8 cellular contexts compared by ENCODE assay signal in genomic region chr18:48951448-48952286, GRCh38. TPM values are rescaled to one million over a fixed set of nuclear protein-coding genes. Genes with fewer than 3 reads are reported as not detected.
A peak's percentile ranks its signal among the peaks of the same experiment; 100 is the strongest.
DNase-seq lines count a peak whose midpoint lies in the region; ATAC-seq and TF ChIP-seq lines count a peak whose summit lies in the region.

No MANE protein-coding gene starts in this region.

- peaks cover 0 to 10% (median under 1%) of the 10 kb centered on the region in 9 donors for H3K36me3 ChIP-seq in heart left ventricle
- no peaks in the 10 kb centered on the region for H3K36me3 ChIP-seq in uterus

- ATAC-seq in HG02588 (IDR thresholded peaks at IDR 0.05; ENCODE audit: unreplicated experiment) (peak; percentile 36), heart left ventricle (peak; percentile 74 to 85 (median 77))

- H3K27me3 ChIP-seq in heart left ventricle: peaks cover 0 to 6% (median 0%) of the 10 kb centered on the region in 9 donors
- H3K27me3 ChIP-seq in uterus: no peaks in the 10 kb centered on the region

- H3K9me3 ChIP-seq in heart left ventricle (no peaks in the 10 kb centered on the region), uterus (no peaks in the 10 kb centered on the region)

- TF ChIP-seq POLR2A in heart left ventricle (IDR thresholded peaks at IDR 0.05) (peak in 1 of 2 donors; percentile 87), uterus (IDR thresholded peaks at IDR 0.05) (peak; percentile 63 to 86)

- 0% methylated on average over 56 to 101 of the region's 106 CpGs for WGBS in adipose tissue, 3 donors
- 0 to 1% (median 0%) methylated on average over 51 to 102 of the region's 106 CpGs for WGBS in heart left ventricle, 4 donors

- H3K4me3 ChIP-seq in GM12865 (ENCODE audit: low read depth, low read length) (peak overlapping the region; percentile 91), heart left ventricle (peak overlapping the region; percentile 72 to 98 (median 90)), uterus (peak overlapping the region; percentile 71 to 76)

- DNase-seq in GM12865 (ENCODE audit: low read depth) (peak; percentile 95), NCI-H1105 (lab: John Stamatoyannopoulos, UW) (peak; percentile 82), SW 1271 (lab: John Stamatoyannopoulos, UW) (peak; percentile 32 to 65), heart left ventricle (peak; percentile 91 to 95 (median 91)), posterior cingulate gyrus (peak; percentile 63 to 97 (median 81)), uterus (peak; percentile 86 to 89)

- H3K27ac ChIP-seq in adipose tissue (ENCODE audit: low read depth, low read length) (peak overlapping the region; percentile 81), heart left ventricle (peak overlapping the region; percentile 95 to 100 (median 98)), uterus (peak overlapping the region; percentile 99 to 100)

- TF ChIP-seq CTCF in GM12865 (IDR thresholded peaks at IDR 0.05; ENCODE audit: insufficient read depth, low read depth, low read length, missing control alignments): peak; percentile 20
- TF ChIP-seq CTCF in heart left ventricle (IDR thresholded peaks at IDR 0.05): peak in 6 of 12 donors; percentile 14 to 54 (median 32)
- peak in 2 of 4 experiments; percentile 48 to 51 for TF ChIP-seq CTCF in uterus (IDR thresholded peaks at IDR 0.05)

- intact Hi-C loops in heart left ventricle (cut with DNase I) (loop anchor here in 8 of 10 donors (1.0 to 10.0 kb wide), 11 partner anchors 23 to 274 kb away; no protein-coding TSS in a partner anchor), posterior cingulate gyrus (cut with DNase I) (loop anchor here (1.0 to 10.0 kb wide), 4 partner anchors 91 to 275 kb away; no protein-coding TSS in a partner anchor), uterus (cut with DNase I; ENCODE audit: low total_unique reads) (no loop called here)

- H3K4me1 ChIP-seq in heart left ventricle (peaks cover under 1 to 57% (median 39%) of the 10 kb centered on the region in 12 donors), uterus (peaks cover 8 to 20% of the 10 kb centered on the region in 2 donors)

RNA-seq across cellular contexts. Expression of gene SMAD7, which starts 0.9 kb away (rescaled TPM):
- polyA plus RNA-seq in adipose tissue (10 to 100 TPM in 2 of 3 donors, 1 to 10 TPM in 1; 6.8 to 53.8 (median 18.1) TPM), heart left ventricle (10 to 100 TPM in 1 of 2 donors, 1 to 10 TPM in 1; 9.1 to 21.2 TPM)
- total RNA-seq in heart left ventricle (10 to 100 TPM; 16.3 to 32.0 (median 19.9) TPM), uterus (10 to 100 TPM; 22.4 to 48.4 (median 29.3) TPM)

Comparison
In these comparisons a context has a peak if more than half of its experiments do, and no peak if none do; other contexts are left out.
1. Peak in every context shown above with its lines: DNase-seq, ATAC-seq, H3K4me3 ChIP-seq and H3K27ac ChIP-seq.